Comparison of ENCODE assay signal across 8 cellular contexts in the genomic region with DNA sequence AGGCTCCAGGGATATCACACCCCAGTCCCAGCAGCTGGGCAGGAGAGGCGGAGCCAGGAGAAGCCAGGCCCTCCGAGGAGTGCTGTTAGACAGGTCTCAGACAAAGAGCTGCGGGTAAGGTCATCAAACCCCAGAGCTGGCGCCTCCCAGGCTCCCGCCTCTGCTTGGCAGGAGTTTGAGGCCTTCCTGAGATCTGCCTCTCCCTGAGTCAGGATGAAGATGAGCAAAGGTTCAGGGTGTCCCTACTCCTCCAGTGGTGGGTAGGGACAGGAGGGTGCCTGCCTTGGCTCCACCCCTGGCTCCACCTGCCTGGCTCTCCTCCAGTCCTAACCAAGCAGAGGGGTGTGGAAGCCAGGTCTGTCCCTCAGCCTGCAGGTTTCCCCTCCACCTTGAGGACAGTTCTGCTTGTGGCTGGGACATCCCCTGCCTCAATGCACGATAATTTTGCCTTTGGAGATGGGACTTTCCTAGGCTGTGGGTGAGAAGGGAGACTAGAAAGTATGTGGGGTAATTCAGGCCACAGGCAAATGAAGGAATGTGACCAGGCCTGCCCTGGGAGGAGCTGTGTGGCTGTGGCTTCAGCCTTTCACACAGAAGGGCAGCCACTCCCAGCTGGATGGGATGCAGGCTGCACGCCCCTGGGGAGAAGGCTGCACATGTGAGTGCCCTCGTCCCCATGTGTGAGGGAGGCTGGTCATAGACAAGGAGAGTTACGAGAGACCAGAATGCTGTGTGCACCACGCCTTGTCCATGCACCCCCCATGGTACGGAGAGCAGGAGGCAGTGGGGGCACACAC. TPM values are rescaled to one million over a fixed set of nuclear protein-coding genes. Genes with fewer than 3 reads are reported as not detected.
DNase-seq lines count a peak whose midpoint lies in the region; ATAC-seq and TF ChIP-seq lines count a peak whose summit lies in the region.

No MANE protein-coding gene starts in this region.

- TF ChIP-seq CTCF in 22Rv1 (IDR thresholded peaks at IDR 0.05) (no peak), mammary epithelial cell (conservative IDR thresholded peaks at IDR 0.05 in 1 of 2, IDR thresholded peaks at IDR 0.05 in 1 of 2; ENCODE audit: extremely low read depth in 1 of 2, insufficient read depth in 1 of 2, low read depth in 1 of 2, low read length in 2 of 2) (no peak), progenitor cell of endocrine pancreas (IDR thresholded peaks at IDR 0.05; ENCODE audit: unreplicated experiment) (no peak), brain microvascular endothelial cell (IDR thresholded peaks at IDR 0.05; ENCODE audit: low read depth, low read length, missing control alignments) (no peak)

- H3K4me3 ChIP-seq in mammary epithelial cell (replicated peaks in 1 of 3; ENCODE audit: insufficient read depth in 1 of 3, low read depth in 2 of 3, low read length in 3 of 3) (no peak overlapping the region), brain microvascular endothelial cell (ENCODE audit: low read depth, low read length) (no peak overlapping the region)

- H2AFZ ChIP-seq in mammary epithelial cell (ENCODE audit: low read depth, low read length): peak overlapping the region; percentile 61

- H3K27ac ChIP-seq in 22Rv1: peak overlapping the region; percentile 67
- peak overlapping the region; percentile 54 for H3K27ac ChIP-seq in mammary epithelial cell (ENCODE audit: insufficient read depth, low read depth, low read length)
- H3K27ac ChIP-seq in brain microvascular endothelial cell: no peak overlapping the region

- no peaks in the 10 kb centered on the region for H3K79me2 ChIP-seq in mammary epithelial cell (ENCODE audit: insufficient read depth, low read length)

- intact Hi-C loops in mammary epithelial cell (cut with micrococcal nuclease): loop anchor here (1.0 to 2.0 kb wide), 2 partner anchors 18 to 24 kb away; no protein-coding TSS in a partner anchor

- peak; percentile 96 for DNase-seq in mammary epithelial cell
- no peak for DNase-seq in progenitor cell of endocrine pancreas (ENCODE audit: low spot score, unreplicated experiment)
- no peak for DNase-seq in stimulated activated naive CD4-positive, alpha-beta T cell (lab: John Stamatoyannopoulos, UW)
- no peak for DNase-seq in brain microvascular endothelial cell
- no peak for DNase-seq in effector CD4-positive, alpha-beta T cell

- peak overlapping the region; percentile 18 for H3K9ac ChIP-seq in mammary epithelial cell (ENCODE audit: insufficient read depth, low read length)

- CTCF ChIA-PET in mammary epithelial cell (lab: Charles Lee; ENCODE audit: low non-redundant PET): interaction anchor here (0.5 to 1.1 kb wide), 4 partner anchors 24 to 324 kb away, joined by 3 to 5 read pairs (median 4); no protein-coding TSS in a partner anchor

- no peaks in the 10 kb centered on the region for H4K20me1 ChIP-seq in mammary epithelial cell (ENCODE audit: insufficient read depth, low read length)

- 5% methylated on average over 10 of the region's 11 CpGs for WGBS in mammary epithelial cell (ENCODE audit: low coverage, missing lambda C conversion rate)

- H3K9me3 Mint-ChIP-seq in progenitor cell of endocrine pancreas (ENCODE audit: low read depth): no peaks in the 10 kb centered on the region

- no peaks in the 10 kb centered on the region for H3K9me3 ChIP-seq in mammary epithelial cell (replicated peaks; ENCODE audit: insufficient read depth, low read length)

- H3K36me3 Mint-ChIP-seq in progenitor cell of endocrine pancreas (ENCODE audit: insufficient read depth): peaks cover 16% of the 10 kb centered on the region

- H3K27ac Mint-ChIP-seq in progenitor cell of endocrine pancreas: peak overlapping the region; percentile 46

- peaks cover 18% of the 10 kb centered on the region for H3K4me1 Mint-ChIP-seq in progenitor cell of endocrine pancreas (ENCODE audit: low read depth)

- no peaks in the 10 kb centered on the region for H3K27me3 ChIP-seq in mammary epithelial cell (ENCODE audit: insufficient read depth, low read length)
- peaks cover 4% of the 10 kb centered on the region for H3K27me3 ChIP-seq in brain microvascular endothelial cell (replicated peaks)

- peak; percentile 62 for ATAC-seq in GM18520 (IDR thresholded peaks at IDR 0.05; ENCODE audit: unreplicated experiment)
- ATAC-seq in HG03097 (IDR thresholded peaks at IDR 0.05; ENCODE audit: low FRiP score, unreplicated experiment): peak; percentile 47

- in situ Hi-C loops in mammary epithelial cell (cut with MboI; ENCODE audit: low sequenced_read_pairs in 2 of 2) (no loop called here), brain microvascular endothelial cell (cut with HindIII; ENCODE audit: low pct_ligation_motif_present, low sequenced_read_pairs) (no loop called here)

- H3K4me2 ChIP-seq in mammary epithelial cell (ENCODE audit: insufficient read depth, low read depth, low read length): peak overlapping the region; percentile 51

- peaks cover 37% of the 10 kb centered on the region for H3K4me1 ChIP-seq in mammary epithelial cell (ENCODE audit: insufficient read depth, low read length)

- no TSS peak for BruUV-seq in mammary epithelial cell (replicated peaks; lab: Mats Ljungman, UMichigan)

- H3K36me3 ChIP-seq in mammary epithelial cell (ENCODE audit: insufficient read depth, low read length) (no peaks in the 10 kb centered on the region), brain microvascular endothelial cell (replicated peaks) (no peaks in the 10 kb centered on the region)

- dilution Hi-C loops in mammary epithelial cell (cut with HindIII; ENCODE audit: low sequenced_read_pairs): no loop called here

- peaks cover 13% of the 10 kb centered on the region for H3K27me3 Mint-ChIP-seq in progenitor cell of endocrine pancreas

- H3K4me3 Mint-ChIP-seq in progenitor cell of endocrine pancreas (ENCODE audit: low read depth): peak overlapping the region; percentile 56

RNA-seq across cellular contexts. Expression of a gene that starts 2.2 kb away (rescaled TPM):
- total RNA-seq in mammary epithelial cell (1 to 10 TPM; 2.2 to 3.3 TPM), progenitor cell of endocrine pancreas (40.5 and 44.0 TPM in 2 replicates)
- polyA plus RNA-seq in mammary epithelial cell: 2.1 TPM
- polyA minus RNA-seq in mammary epithelial cell: not detected

RNA-seq across cellular contexts. Expression of a gene that starts 29.1 kb away (rescaled TPM):
- total RNA-seq in mammary epithelial cell: 100 to 1,000 TPM; 107 to 195 TPM
- polyA plus RNA-seq in mammary epithelial cell: 87.6 TPM
- polyA minus RNA-seq in mammary epithelial cell: 191 TPM
- 67.5 and 68.8 TPM in 2 replicates for total RNA-seq in progenitor cell of endocrine pancreas
